In the genomic region with DNA sequence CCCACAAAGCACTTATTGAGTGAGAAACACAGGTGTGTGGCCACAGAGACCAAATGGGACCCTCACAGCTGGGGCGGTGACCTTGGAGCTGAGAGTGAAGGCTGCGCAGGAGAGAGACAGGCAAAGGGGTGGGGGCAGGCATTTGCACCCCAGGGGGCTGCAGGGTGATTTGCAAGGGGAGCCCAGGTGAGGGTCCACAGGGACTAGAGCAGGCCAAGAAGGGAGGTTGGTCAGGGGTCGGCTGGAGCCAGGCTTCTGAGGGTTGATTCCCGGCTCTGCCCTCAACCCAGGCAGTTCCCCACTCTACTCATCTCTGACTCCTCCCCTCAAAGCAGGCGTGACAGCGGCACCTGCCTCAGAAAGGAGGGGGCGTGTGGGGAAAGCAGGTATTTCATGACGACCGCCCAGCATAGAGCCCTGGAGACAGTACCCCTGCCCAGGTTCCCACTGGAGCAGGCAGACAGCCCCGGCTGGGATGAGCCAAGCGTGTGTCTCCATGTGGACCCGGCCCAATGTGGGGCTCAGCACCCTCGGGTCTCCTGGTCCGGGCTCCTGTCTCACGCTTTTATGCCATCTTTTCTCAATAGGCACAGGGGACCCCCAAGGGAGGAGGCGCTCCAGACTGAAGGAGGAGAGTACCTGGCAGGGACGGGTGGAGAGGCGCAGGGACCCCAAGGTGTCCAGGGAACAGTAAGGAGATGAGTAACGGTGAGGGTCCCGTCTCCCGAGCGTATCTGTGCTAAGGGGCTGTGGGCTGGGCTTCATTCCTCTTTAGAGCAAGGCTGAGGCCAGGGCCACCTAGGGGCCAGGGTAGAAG, we compare ENCODE assay signal across 8 cellular contexts. TPM values are rescaled to one million over a fixed set of nuclear protein-coding genes. Genes with fewer than 3 reads are reported as not detected.
A peak's percentile ranks its signal among the peaks of the same experiment; 100 is the strongest.
DNase-seq lines count a peak whose midpoint lies in the region; ATAC-seq and TF ChIP-seq lines count a peak whose summit lies in the region.

No MANE protein-coding gene starts in this region.

- peak overlapping the region; percentile 70 to 81 for H3K4me3 Mint-ChIP-seq in activated T-cell treated with anti-CD3 and anti-CD28 coated beads, Interleukin-2, amount 50 U/mL, for 72 hours
- peak overlapping the region; percentile 87 for H3K4me3 Mint-ChIP-seq in activated T-helper 17 cell treated with anti-CD3 and anti-CD28 coated beads, Interleukin-2, amount 50 U/mL, for 72 hours

- H3K4me1 Mint-ChIP-seq in activated T-cell treated with anti-CD3 and anti-CD28 coated beads, Interleukin-2, amount 50 U/mL, for 72 hours (ENCODE audit: low read depth), result peaks cover 27% of the 10 kb centered on the region
- H3K4me1 Mint-ChIP-seq in activated T-helper 17 cell treated with anti-CD3 and anti-CD28 coated beads, Interleukin-2, amount 50 U/mL, for 72 hours, result peaks cover 5% of the 10 kb centered on the region

- DNase-seq in activated T-cell treated with anti-CD3 and anti-CD28 coated beads, Interleukin-2, amount 50 U/mL, for 72 hours, result no peak
- DNase-seq in activated T-cell treated with anti-CD3 and anti-CD28 coated beads for 4 hours (no peak), mucosa of descending colon (peak in 2 of 3 donors; percentile 46 to 73), transverse colon (no peak), T1000 (lab: John Stamatoyannopoulos, UW) (no peak), left lung (no peak)

- 76 to 95% methylated on average over 4 to 21 of the region's 22 CpGs for WGBS in transverse colon (ENCODE audit: low coverage in 1 of 2), 2 donors

- H3K36me3 Mint-ChIP-seq in activated T-cell treated with anti-CD3 and anti-CD28 coated beads, Interleukin-2, amount 50 U/mL, for 72 hours (ENCODE audit: insufficient read depth in 2 of 2), result peaks cover 0 to 1% of the 10 kb centered on the region in 2 donors
- peaks cover 13% of the 10 kb centered on the region for H3K36me3 Mint-ChIP-seq in activated T-helper 17 cell treated with anti-CD3 and anti-CD28 coated beads, Interleukin-2, amount 50 U/mL, for 72 hours (ENCODE audit: low read depth)

- H3K27ac Mint-ChIP-seq in activated T-cell treated with anti-CD3 and anti-CD28 coated beads, Interleukin-2, amount 50 U/mL, for 72 hours, result peak overlapping the region; percentile 85
- H3K27ac Mint-ChIP-seq in activated T-helper 17 cell treated with anti-CD3 and anti-CD28 coated beads, Interleukin-2, amount 50 U/mL, for 72 hours, result peak overlapping the region; percentile 91

- TF ChIP-seq POLR2A in transverse colon (IDR thresholded peaks at IDR 0.05), result no peak

- no peaks in the 10 kb centered on the region for H3K27me3 Mint-ChIP-seq in activated T-cell treated with anti-CD3 and anti-CD28 coated beads, Interleukin-2, amount 50 U/mL, for 72 hours (ENCODE audit: low read depth)
- H3K27me3 Mint-ChIP-seq in activated T-helper 17 cell treated with anti-CD3 and anti-CD28 coated beads, Interleukin-2, amount 50 U/mL, for 72 hours, result no peaks in the 10 kb centered on the region

- no peaks in the 10 kb centered on the region for H3K9me3 Mint-ChIP-seq in activated T-cell treated with anti-CD3 and anti-CD28 coated beads, Interleukin-2, amount 50 U/mL, for 72 hours
- H3K9me3 Mint-ChIP-seq in activated T-helper 17 cell treated with anti-CD3 and anti-CD28 coated beads, Interleukin-2, amount 50 U/mL, for 72 hours, result no peaks in the 10 kb centered on the region

- no peak for TF ChIP-seq EP300 in transverse colon (IDR thresholded peaks at IDR 0.05; ENCODE audit: low read depth)

- H3K9me3 ChIP-seq in mucosa of descending colon, result no peaks in the 10 kb centered on the region
- H3K9me3 ChIP-seq in transverse colon, result no peaks in the 10 kb centered on the region
- no peaks in the 10 kb centered on the region for H3K9me3 ChIP-seq in left lung

- no peak for TF ChIP-seq CTCF in mucosa of descending colon (IDR thresholded peaks at IDR 0.05)
- no peak for TF ChIP-seq CTCF in transverse colon (IDR thresholded peaks at IDR 0.05)
- TF ChIP-seq CTCF in left lung (IDR thresholded peaks at IDR 0.05), result no peak

- H3K27me3 ChIP-seq in transverse colon, result no peaks in the 10 kb centered on the region
- H3K27me3 ChIP-seq in left lung, result no peaks in the 10 kb centered on the region

- H3K36me3 ChIP-seq in mucosa of descending colon (ENCODE audit: low read depth) (no peaks in the 10 kb centered on the region), transverse colon (no peaks in the 10 kb centered on the region), left lung (peaks cover 0 to 3% of the 10 kb centered on the region in 2 donors)

- H3K27ac ChIP-seq in transverse colon (peak overlapping the region; percentile 94 to 97 (median 96)), left lung (peak overlapping the region in 1 of 2 donors; percentile 96)

- in situ Hi-C loops in transverse colon (cut with MboI; ENCODE audit: low pct_ligation_motif_present in 1 of 4, low pct_unique_long_range_greater_than_20kb in 1 of 4, low sequenced_read_pairs in 3 of 4), result loop anchor here in 2 of 4 donors (25.0 kb wide), 2 partner anchors 106 to 131 kb away; no protein-coding TSS in a partner anchor

- no peak for ATAC-seq in activated T-cell treated with anti-CD3 and anti-CD28 coated beads, Interleukin-2, amount 50 U/mL, for 72 hours (replicated peaks in 1 of 2)
- no peak for ATAC-seq in activated T-helper 17 cell treated with anti-CD3 and anti-CD28 coated beads, Interleukin-2, amount 50 U/mL, for 72 hours (replicated peaks)
- ATAC-seq in mucosa of descending colon, result no peak
- ATAC-seq in left lung, result no peak
- ATAC-seq in GM19328 (IDR thresholded peaks at IDR 0.05; ENCODE audit: unreplicated experiment), result no peak

- peaks cover 24% of the 10 kb centered on the region for H3K4me1 ChIP-seq in mucosa of descending colon (ENCODE audit: low read depth)
- peaks cover 16 to 40% (median 36%) of the 10 kb centered on the region in 4 donors for H3K4me1 ChIP-seq in transverse colon
- peaks cover 5 to 49% of the 10 kb centered on the region in 2 donors for H3K4me1 ChIP-seq in left lung

- H3K4me3 ChIP-seq in mucosa of descending colon, result no peak overlapping the region
- peak overlapping the region in 1 of 4 donors; percentile 34 for H3K4me3 ChIP-seq in transverse colon
- peak overlapping the region in 1 of 2 donors; percentile 59 for H3K4me3 ChIP-seq in left lung

- intact Hi-C loops in mucosa of descending colon (cut with DNase I, micrococcal nuclease) (loop anchor here in 1 of 2 donors (5.0 kb wide), 1 partner anchor 126 kb away; no protein-coding TSS in a partner anchor), transverse colon (cut with DNase I; ENCODE audit: low total_unique reads) (loop anchor here (5.0 kb wide), 1 partner anchor 91 kb away; no protein-coding TSS in a partner anchor), left lung (cut with DNase I) (loop anchor here in 1 of 2 donors (5.0 kb wide), 1 partner anchor 126 kb away; no protein-coding TSS in a partner anchor)

RNA-seq across cellular contexts. Expression of a gene that starts 3.1 kb away (rescaled TPM):
- 10 to 100 TPM; 14.1 to 14.7 TPM for total RNA-seq in activated T-cell treated with anti-CD3 and anti-CD28 coated beads, Interleukin-2, amount 50 U/mL, for 72 hours
- total RNA-seq in activated T-helper 17 cell treated with anti-CD3 and anti-CD28 coated beads, Interleukin-2, amount 50 U/mL, for 72 hours, result 10 to 100 TPM; 16.0 to 20.5 TPM
- total RNA-seq in mucosa of descending colon (10 to 100 TPM in 1 of 3 donors, 1 to 10 TPM in 2; 7.1 to 11.0 (median 8.3) TPM), transverse colon (10 to 100 TPM; 10.8 to 13.0 (median 11.9) TPM), left lung (10 to 100 TPM in 1 of 2 donors, 1 to 10 TPM in 1; 6.1 to 10.1 TPM)

RNA-seq across cellular contexts. Expression of a gene that starts 11.5 kb away (rescaled TPM):
- 10 to 100 TPM; 42.9 to 44.9 TPM for total RNA-seq in activated T-cell treated with anti-CD3 and anti-CD28 coated beads, Interleukin-2, amount 50 U/mL, for 72 hours
- total RNA-seq in activated T-helper 17 cell treated with anti-CD3 and anti-CD28 coated beads, Interleukin-2, amount 50 U/mL, for 72 hours, result 10 to 100 TPM; 42.3 to 52.6 TPM
- total RNA-seq in mucosa of descending colon (10 to 100 TPM; 39.3 to 63.1 (median 48.5) TPM), transverse colon (100 to 1,000 TPM in 1 of 4 donors, 10 to 100 TPM in 3; 55.2 to 137 (median 71.1) TPM), left lung (10 to 100 TPM; 40.9 to 58.3 TPM)

RNA-seq across cellular contexts. Expression of a gene that starts 23.7 kb away (rescaled TPM):
- total RNA-seq in activated T-cell treated with anti-CD3 and anti-CD28 coated beads, Interleukin-2, amount 50 U/mL, for 72 hours, result under 1 TPM; 0.31 to 0.46 TPM
- total RNA-seq in activated T-helper 17 cell treated with anti-CD3 and anti-CD28 coated beads, Interleukin-2, amount 50 U/mL, for 72 hours, result not detected
- total RNA-seq in mucosa of descending colon (10 to 100 TPM in 1 of 3 donors, 1 to 10 TPM in 1, under 1 TPM in 1; 0.70 to 12.4 (median 2.3) TPM), transverse colon (100 to 1,000 TPM in 1 of 4 donors, 10 to 100 TPM in 1, 1 to 10 TPM in 2; 6.0 to 223 (median 8.0) TPM), left lung (1 to 10 TPM; 2.3 to 2.6 TPM)

Comparison
In these comparisons a context has a peak if more than half of its experiments do, and no peak if none do; other contexts are left out.
1. DNase-seq: peak in mucosa of descending colon (2 of 3); none in activated T-cell treated with anti-CD3 and anti-CD28 coated beads, Interleukin-2, amount 50 U/mL, for 72 hours (0 of 2), activated T-cell treated with anti-CD3 and anti-CD28 coated beads for 4 hours (single experiment), transverse colon (single experiment), T1000 (single experiment) and left lung (0 of 2).